In genomic region chr16:2031081-2031577, GRCh38 we compare ENCODE assay signal across 21 cellular contexts. TPM values are rescaled to one million over a fixed set of nuclear protein-coding genes. Genes with fewer than 3 reads are reported as not detected.
DNase-seq lines count a peak whose midpoint lies in the region; ATAC-seq and TF ChIP-seq lines count a peak whose summit lies in the region.
"Had no signal": no experiment of that assay in that cellular context is flagged by ENCODE, and none has a peak within 500 bp of the region (broad histone marks: within the 10 kb centered on the region; RNA-seq: fewer than 3 reads in every experiment).

No MANE protein-coding gene starts in this region.

- DNase-seq in left ventricle myocardium superior (peak; percentile 68), prostate gland (ENCODE audit: low spot score) (no peak), vagina (ENCODE audit: extremely low spot score in 2 of 2) (no peak), NCI-H1930 (lab: John Stamatoyannopoulos, UW) (no peak), AML-193 (lab: John Stamatoyannopoulos, UW) (no peak)
- DNase-seq: activated CD8-positive, alpha-beta memory T cell treated with anti-CD3 and anti-CD28 coated beads, Interleukin-2, amount 10 ng/mL, durations not matched to agents 7 days and 5 days; activated effector memory CD4-positive, alpha-beta T cell treated with anti-CD3 and anti-CD28 coated beads, Interleukin-2, amount 50 U/mL, for 16 hours; amygdala; BE2C; DMS 273 treated with DMSO at 0.1 percent for 48 hours; GF-D8; glutamatergic neuron; NCI-H2029 treated with DMSO at 0.1 percent for 48 hours; NCI-H510A; retina; SJCRH30; T-helper 9 cell had no signal

- intact Hi-C loops in left ventricle myocardium superior (cut with micrococcal nuclease) (no loop called here), prostate gland (cut with DNase I) (no loop called here), vagina (cut with DNase I) (no loop called here)

- TF ChIP-seq POLR2A in prostate gland (IDR thresholded peaks at IDR 0.05) = no peak
- TF ChIP-seq POLR2A in vagina (IDR thresholded peaks at IDR 0.05) = no peak

- H3K36me3 ChIP-seq in prostate gland = no peaks in the 10 kb centered on the region
- H3K36me3 ChIP-seq in vagina = no peaks in the 10 kb centered on the region
- H3K36me3 ChIP-seq: BE2C, SJCRH30 had no signal

- ATAC-seq in left ventricle myocardium superior = peak; percentile 11
- ATAC-seq in HG02870 (IDR thresholded peaks at IDR 0.05; ENCODE audit: unreplicated experiment) = no peak
- ATAC-seq: activated CD4-positive, CD25-positive, alpha-beta regulatory T cell treated with anti-CD3 and anti-CD28 coated beads, Interleukin-2, amount 50 U/mL, for 24 hours; activated CD8-positive, alpha-beta memory T cell treated with anti-CD3 and anti-CD28 coated beads, Interleukin-2, amount 10 ng/mL, durations not matched to agents 7 days and 5 days had no signal

- H3K9me3 ChIP-seq in prostate gland (no peaks in the 10 kb centered on the region), vagina (no peaks in the 10 kb centered on the region)
- H3K9me3 ChIP-seq: BE2C, SJCRH30 had no signal

- WGBS in prostate gland = 58% methylated on average over 10 of the region's 11 CpGs

- H3K4me3 ChIP-seq in prostate gland (no peak overlapping the region), vagina (no peak overlapping the region)
- H3K4me3 ChIP-seq: SJCRH30 had no signal

- H3K27me3 ChIP-seq in prostate gland (replicated peaks; ENCODE audit: insufficient read depth) (no peaks in the 10 kb centered on the region), vagina (no peaks in the 10 kb centered on the region)
- H3K27me3 ChIP-seq: BE2C had no signal

- peak overlapping the region; percentile 47 for H3K27ac ChIP-seq in cingulate gyrus (ENCODE audit: low read depth, low read length)
- H3K27ac ChIP-seq in prostate gland = peak overlapping the region; percentile 42 to 62
- H3K27ac ChIP-seq in vagina = peak overlapping the region; percentile 89
- H3K27ac ChIP-seq: epithelial cell of prostate, SJCRH30 had no signal

- TF ChIP-seq CTCF in prostate gland (IDR thresholded peaks at IDR 0.05) (no peak), vagina (IDR thresholded peaks at IDR 0.05) (no peak)

- H3K4me1 ChIP-seq in prostate gland (replicated peaks) (peaks cover 36% of the 10 kb centered on the region), vagina (peaks cover 87% of the 10 kb centered on the region)

RNA-seq across cellular contexts. Expression of gene NHERF2, which starts 4.4 kb away (rescaled TPM):
- total RNA-seq in left ventricle myocardium superior (235 TPM), prostate gland (100 to 1,000 TPM; 118 to 170 TPM), vagina (44.7 TPM)

RNA-seq across cellular contexts. Expression of gene NPW, which starts 11.5 kb away (rescaled TPM):
- total RNA-seq in left ventricle myocardium superior (not detected), prostate gland (1 to 10 TPM; 1.8 to 3.6 TPM), vagina (not detected)

RNA-seq across cellular contexts. Expression of gene NTHL1, which starts 16.5 kb away (rescaled TPM):
- 22.7 TPM for total RNA-seq in left ventricle myocardium superior
- total RNA-seq in prostate gland = 10 to 100 TPM; 16.4 to 24.9 TPM
- 28.5 TPM for total RNA-seq in vagina

RNA-seq across cellular contexts. Expression of gene TSC2, which starts 16.7 kb away (rescaled TPM):
- total RNA-seq in left ventricle myocardium superior (83.0 TPM), prostate gland (100 to 1,000 TPM in 1 of 2 donors, 10 to 100 TPM in 1; 86.3 to 168 TPM), vagina (78.6 TPM)

RNA-seq across cellular contexts. Expression of gene ZNF598, which starts 21.5 kb away (rescaled TPM):
- total RNA-seq in left ventricle myocardium superior = 16.0 TPM
- total RNA-seq in prostate gland = 10 to 100 TPM; 30.7 to 74.3 TPM
- 51.8 TPM for total RNA-seq in vagina
